In the genomic region with DNA sequence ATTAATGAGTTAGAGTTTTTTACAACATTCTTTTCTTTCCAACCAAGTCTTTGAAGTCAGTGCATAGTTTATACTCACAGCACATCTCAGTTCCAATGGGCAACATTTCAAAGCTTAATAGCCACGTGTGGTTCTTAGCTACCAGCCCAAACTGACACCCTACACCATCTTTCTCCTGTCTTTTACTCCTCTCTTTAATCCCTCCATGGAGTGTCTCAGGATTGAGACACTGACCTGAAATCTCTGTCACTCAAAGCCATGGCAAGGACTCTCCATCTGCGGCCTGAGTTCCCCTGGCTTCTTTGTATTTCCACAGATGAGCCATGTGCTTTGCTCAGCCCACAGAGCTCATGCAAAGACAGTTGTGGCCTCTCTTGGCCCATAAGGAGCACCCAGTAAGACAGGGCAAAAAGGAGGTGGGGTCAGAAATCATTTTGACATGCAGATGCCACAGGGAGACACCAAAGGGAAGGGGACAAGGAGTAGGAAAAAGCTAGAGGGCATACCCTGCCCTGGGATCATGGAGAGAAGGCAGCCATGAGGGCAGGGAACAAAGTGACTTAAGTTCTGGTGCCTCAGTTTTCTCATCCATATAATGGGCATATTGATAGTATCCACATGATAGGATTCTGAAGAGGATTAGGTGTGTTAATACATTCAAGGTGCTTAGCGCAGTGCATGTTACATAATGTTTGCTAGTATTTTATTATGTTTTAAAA, we compare ENCODE assay signal across 22 cellular contexts.
DNase-seq lines count a peak whose midpoint lies in the region; ATAC-seq and TF ChIP-seq lines count a peak whose summit lies in the region.
"Had no signal": no experiment of that assay in that cellular context is flagged by ENCODE, and none has a peak within 500 bp of the region (broad histone marks: within the 10 kb centered on the region; RNA-seq: fewer than 3 reads in every experiment).

No MANE protein-coding gene starts in this region.

- no peaks in the 10 kb centered on the region for H3K27me3 ChIP-seq in hepatocyte
- H3K27me3 ChIP-seq: Peyer's patch had no signal

- no peaks in the 10 kb centered on the region for H3K79me2 ChIP-seq in hepatocyte

- H3K4me2 ChIP-seq in hepatocyte: no peak overlapping the region

- H3K4me1 Mint-ChIP-seq in stimulated activated memory B cell treated with anti-CD40 and anti-IgM and Interleukin-4, amounts not matched to agents 10 μg/mL and 1 μg/mL and 100 μg/mL, for 72 hours: peaks cover 18% of the 10 kb centered on the region
- H3K4me1 Mint-ChIP-seq in activated T-cell treated with anti-CD3 and anti-CD28 coated beads, Interleukin-2, amount 50 U/mL, for 24 hours (ENCODE audit: low read depth): peaks cover 13% of the 10 kb centered on the region

- H3K27ac Mint-ChIP-seq in stimulated activated memory B cell treated with anti-CD40 and anti-IgM and Interleukin-4, amounts not matched to agents 10 μg/mL and 1 μg/mL and 100 μg/mL, for 72 hours: no peak overlapping the region
- H3K27ac Mint-ChIP-seq in activated T-cell treated with anti-CD3 and anti-CD28 coated beads, Interleukin-2, amount 50 U/mL, for 24 hours: no peak overlapping the region
- H3K27ac Mint-ChIP-seq: CD14-positive monocyte had no signal

- H3K4me3 ChIP-seq in hepatocyte (no peak overlapping the region), foreskin fibroblast (ENCODE audit: low read depth in 1 of 2, low read length in 2 of 2) (no peak overlapping the region)
- H3K4me3 ChIP-seq: Peyer's patch had no signal

- H3K9me3 Mint-ChIP-seq in stimulated activated memory B cell treated with anti-CD40 and anti-IgM and Interleukin-4, amounts not matched to agents 10 μg/mL and 1 μg/mL and 100 μg/mL, for 72 hours: peaks cover 19% of the 10 kb centered on the region
- H3K9me3 Mint-ChIP-seq in activated T-cell treated with anti-CD3 and anti-CD28 coated beads, Interleukin-2, amount 50 U/mL, for 24 hours: peaks cover 2% of the 10 kb centered on the region

- peaks cover 17% of the 10 kb centered on the region for H3K27me3 Mint-ChIP-seq in stimulated activated memory B cell treated with anti-CD40 and anti-IgM and Interleukin-4, amounts not matched to agents 10 μg/mL and 1 μg/mL and 100 μg/mL, for 72 hours
- H3K27me3 Mint-ChIP-seq in activated T-cell treated with anti-CD3 and anti-CD28 coated beads, Interleukin-2, amount 50 U/mL, for 24 hours: peaks cover 8% of the 10 kb centered on the region

- TF ChIP-seq CTCF in C4-2B (conservative IDR thresholded peaks at IDR 0.05) (no peak), hepatocyte (IDR thresholded peaks at IDR 0.05; ENCODE audit: poor library complexity) (no peak), foreskin fibroblast (IDR thresholded peaks at IDR 0.05; ENCODE audit: low read depth, low read length) (no peak)

- H3K36me3 ChIP-seq in hepatocyte (replicated peaks; ENCODE audit: insufficient read depth, low read depth): no peaks in the 10 kb centered on the region
- H3K36me3 ChIP-seq: Peyer's patch had no signal

- 79% methylated on average over 3 of the region's 3 CpGs for WGBS in hepatocyte (ENCODE audit: low lambda C conversion rate, missing lambda C conversion rate)

- no peaks in the 10 kb centered on the region for H4K20me1 ChIP-seq in hepatocyte (ENCODE audit: insufficient read depth, poor library complexity, severe bottlenecking)

- H2AFZ ChIP-seq in hepatocyte: no peak overlapping the region

- ATAC-seq in stimulated activated memory B cell treated with anti-CD40 and anti-IgM and Interleukin-4, amounts not matched to agents 10 μg/mL and 1 μg/mL and 100 μg/mL, for 72 hours: no peak
- ATAC-seq: SK-N-SH treated with all-trans-retinoic acid at 6 μM for 48 hours had no signal

- H3K36me3 Mint-ChIP-seq in stimulated activated memory B cell treated with anti-CD40 and anti-IgM and Interleukin-4, amounts not matched to agents 10 μg/mL and 1 μg/mL and 100 μg/mL, for 72 hours: peaks cover 4% of the 10 kb centered on the region
- H3K36me3 Mint-ChIP-seq in activated T-cell treated with anti-CD3 and anti-CD28 coated beads, Interleukin-2, amount 50 U/mL, for 24 hours (ENCODE audit: low read depth): no peaks in the 10 kb centered on the region
- H3K36me3 Mint-ChIP-seq: CD14-positive monocyte had no signal

- DNase-seq in NCI-H82 treated with DMSO at 0.1 percent for 48 hours (lab: John Stamatoyannopoulos, UW; ENCODE audit: unreplicated experiment): peak; percentile 10
- no peak for DNase-seq in hepatocyte (ENCODE audit: low spot score)
- DNase-seq in stimulated activated CD4-positive, alpha-beta T cell treated with anti-CD3 and anti-CD28 coated beads, Interleukin-4, amount 100 ng/mL, for 4 hours: no peak
- DNase-seq in foreskin fibroblast: no peak
- no peak for DNase-seq in activated T-cell treated with anti-CD3 and anti-CD28 coated beads, Interleukin-2, amount 50 U/mL, for 24 hours
- DNase-seq in NCI-H2081 (lab: John Stamatoyannopoulos, UW): no peak
- DNase-seq: EL, GF-D8, H7, KBM-7, MM.1S, NCI-H1092, NCI-H1436, NCI-H187 treated with DMSO at 0.1 percent for 48 hours, NCI-H2227 treated with DMSO at 0.1 percent for 48 hours, NCI-H510A, NCI-H774, Peyer's patch had no signal

- H3K4me1 ChIP-seq in hepatocyte (ENCODE audit: insufficient read depth): peaks cover 27% of the 10 kb centered on the region

- no peaks in the 10 kb centered on the region for H3K9me3 ChIP-seq in hepatocyte (ENCODE audit: low read depth)

- H3K27ac ChIP-seq in C4-2B (peak overlapping the region; percentile 62), hepatocyte (peak overlapping the region; percentile 87)

- H3K9me2 ChIP-seq in hepatocyte (replicated peaks; ENCODE audit: insufficient read depth): no peaks in the 10 kb centered on the region

- peak overlapping the region; percentile 1 for H3K4me3 Mint-ChIP-seq in stimulated activated memory B cell treated with anti-CD40 and anti-IgM and Interleukin-4, amounts not matched to agents 10 μg/mL and 1 μg/mL and 100 μg/mL, for 72 hours
- H3K4me3 Mint-ChIP-seq in activated T-cell treated with anti-CD3 and anti-CD28 coated beads, Interleukin-2, amount 50 U/mL, for 24 hours: no peak overlapping the region
